10 cellular contexts compared by ENCODE assay signal in genomic region chr2:68771211-68771721, GRCh38. TPM values are rescaled to one million over a fixed set of nuclear protein-coding genes. Genes with fewer than 3 reads are reported as not detected.
DNase-seq lines count a peak whose midpoint lies in the region; ATAC-seq and TF ChIP-seq lines count a peak whose summit lies in the region.
"Had no signal": no experiment of that assay in that cellular context is flagged by ENCODE, and none has a peak within 500 bp of the region (broad histone marks: within the 10 kb centered on the region; RNA-seq: fewer than 3 reads in every experiment).

No MANE protein-coding gene starts in this region.

- H3K4me1 ChIP-seq in skeletal muscle tissue (ENCODE audit: control insufficient read depth in 3 of 3, insufficient read depth in 3 of 3, low read length in 3 of 3) (peaks cover 8 to 31% (median 8%) of the 10 kb centered on the region in 3 donors), mucosa of descending colon (ENCODE audit: low read depth) (no peaks in the 10 kb centered on the region)
- H3K4me1 ChIP-seq: prostate gland had no signal

- H3K27me3 Mint-ChIP-seq in T-cell: no peaks in the 10 kb centered on the region

- no peak overlapping the region for H3K9ac ChIP-seq in skeletal muscle tissue (ENCODE audit: low read depth in 1 of 3, low read length in 3 of 3)

- H3K27me3 ChIP-seq in skeletal muscle tissue (ENCODE audit: control insufficient read depth in 3 of 3, insufficient read depth in 3 of 3, low read length in 3 of 3): no peaks in the 10 kb centered on the region

- H3K36me3 ChIP-seq in skeletal muscle tissue (ENCODE audit: control insufficient read depth in 3 of 3, insufficient read depth in 3 of 3, low read length in 3 of 3): no peaks in the 10 kb centered on the region
- H3K36me3 ChIP-seq in mucosa of descending colon (ENCODE audit: low read depth): no peaks in the 10 kb centered on the region
- H3K36me3 ChIP-seq: prostate gland had no signal

- DNase-seq in GM12865 (ENCODE audit: low read depth): peak; percentile 43
- no peak for DNase-seq in T-cell
- peak; percentile 10 for DNase-seq in fibroblast of the aortic adventitia (ENCODE audit: low read depth)
- no peak for DNase-seq in mucosa of descending colon
- DNase-seq: NCI-H1694 treated with DMSO at 0.1 percent for 48 hours had no signal

- CTCF ChIA-PET in T-cell (lab: Charles Lee): interaction anchor here in 1 of 2 donors (1.1 to 4.8 kb wide), 4 partner anchors 14 to 308 kb away, joined by 3 to 49 read pairs (median 6); no protein-coding TSS in a partner anchor

- H3K27ac Mint-ChIP-seq in T-cell: peak overlapping the region; percentile 99

- intact Hi-C loops in mucosa of descending colon (cut with DNase I, micrococcal nuclease): no loop called here

- no peak for TF ChIP-seq CTCF in GM12865 (IDR thresholded peaks at IDR 0.05; ENCODE audit: insufficient read depth, low read depth, low read length, missing control alignments)
- no peak for TF ChIP-seq CTCF in fibroblast of the aortic adventitia (IDR thresholded peaks at IDR 0.05; ENCODE audit: insufficient read depth, low read length)
- TF ChIP-seq CTCF in mucosa of descending colon (IDR thresholded peaks at IDR 0.05): no peak

- peaks cover 99 to 100% (median 100%) of the 10 kb centered on the region in 3 donors for H3K4me1 Mint-ChIP-seq in T-cell

- H3K36me3 Mint-ChIP-seq in T-cell: peaks cover 33% of the 10 kb centered on the region

- H3K9me3 Mint-ChIP-seq in T-cell: no peaks in the 10 kb centered on the region

- no peak overlapping the region for H3K4me3 ChIP-seq in GM12865 (ENCODE audit: low read depth, low read length)
- H3K4me3 ChIP-seq in fibroblast of the aortic adventitia (ENCODE audit: low read depth, low read length): no peak overlapping the region
- H3K4me3 ChIP-seq in skeletal muscle tissue (ENCODE audit: low read length in 3 of 3): peak overlapping the region in 1 of 3 donors; percentile 13
- no peak overlapping the region for H3K4me3 ChIP-seq in mucosa of descending colon
- H3K4me3 ChIP-seq: prostate gland had no signal

- H3K4me3 Mint-ChIP-seq in T-cell: peak overlapping the region; percentile 54 to 78 (median 66)

- H3K9me3 ChIP-seq in skeletal muscle tissue (ENCODE audit: control insufficient read depth in 3 of 3, low read length in 3 of 3) (no peaks in the 10 kb centered on the region), mucosa of descending colon (no peaks in the 10 kb centered on the region)
- H3K9me3 ChIP-seq: prostate gland had no signal

- ATAC-seq in T-cell (replicated peaks in 1 of 4): no peak
- ATAC-seq in SK-N-SH treated with all-trans-retinoic acid at 6 μM for 48 hours: no peak
- no peak for ATAC-seq in GM18873 (IDR thresholded peaks at IDR 0.05; ENCODE audit: low FRiP score, unreplicated experiment)
- ATAC-seq in mucosa of descending colon: no peak
- no peak for ATAC-seq in HG03095 (IDR thresholded peaks at IDR 0.05; ENCODE audit: unreplicated experiment)

- POLR2A ChIA-PET in T-cell (lab: Charles Lee): interaction anchor here (0.6 to 1.2 kb wide), 3 partner anchors 8 to 49 kb away, joined by 3 read pairs; no protein-coding TSS in a partner anchor

- peak overlapping the region; percentile 70 for H3K27ac ChIP-seq in skeletal muscle tissue (ENCODE audit: low read depth, low read length)

TF ChIP-seq in SK-N-SH treated with all-trans-retinoic acid at 6 μM for 48 hours, 23 proteins besides CTCF, POLR2A, EP300 and RAD21:
- no peak for TF ChIP-seq BACH2 (CRISPR knock-in tag; IDR thresholded peaks at IDR 0.05; ENCODE audit: borderline replicate concordance)
- TF ChIP-seq SNAI2 (CRISPR knock-in tag; IDR thresholded peaks at IDR 0.05): no peak
- TF ChIP-seq TCF4 (CRISPR knock-in tag; IDR thresholded peaks at IDR 0.05; ENCODE audit: borderline replicate concordance): no peak
- TF ChIP-seq OSR1 (CRISPR knock-in tag; IDR thresholded peaks at IDR 0.05): no peak
- TF ChIP-seq PPARA (CRISPR knock-in tag; IDR thresholded peaks at IDR 0.05; ENCODE audit: borderline replicate concordance): no peak
- TF ChIP-seq CSDC2 (CRISPR knock-in tag; IDR thresholded peaks at IDR 0.05): no peak
- TF ChIP-seq PATZ1 (CRISPR knock-in tag; IDR thresholded peaks at IDR 0.05; ENCODE audit: borderline replicate concordance): no peak
- TF ChIP-seq TOX (CRISPR knock-in tag; IDR thresholded peaks at IDR 0.05; ENCODE audit: borderline replicate concordance): no peak
- TF ChIP-seq ZNF565 (CRISPR knock-in tag; conservative IDR thresholded peaks at IDR 0.05; ENCODE audit: low read depth): no peak
- no peak for TF ChIP-seq ZFP30 (CRISPR knock-in tag; IDR thresholded peaks at IDR 0.05)
- no peak for TF ChIP-seq RARB (CRISPR knock-in tag; IDR thresholded peaks at IDR 0.05)
- no peak for TF ChIP-seq CREB5 (CRISPR knock-in tag; IDR thresholded peaks at IDR 0.05; ENCODE audit: low read depth)
- no peak for TF ChIP-seq ZNF8 (CRISPR knock-in tag; IDR thresholded peaks at IDR 0.05)
- TF ChIP-seq, protein P1, sequence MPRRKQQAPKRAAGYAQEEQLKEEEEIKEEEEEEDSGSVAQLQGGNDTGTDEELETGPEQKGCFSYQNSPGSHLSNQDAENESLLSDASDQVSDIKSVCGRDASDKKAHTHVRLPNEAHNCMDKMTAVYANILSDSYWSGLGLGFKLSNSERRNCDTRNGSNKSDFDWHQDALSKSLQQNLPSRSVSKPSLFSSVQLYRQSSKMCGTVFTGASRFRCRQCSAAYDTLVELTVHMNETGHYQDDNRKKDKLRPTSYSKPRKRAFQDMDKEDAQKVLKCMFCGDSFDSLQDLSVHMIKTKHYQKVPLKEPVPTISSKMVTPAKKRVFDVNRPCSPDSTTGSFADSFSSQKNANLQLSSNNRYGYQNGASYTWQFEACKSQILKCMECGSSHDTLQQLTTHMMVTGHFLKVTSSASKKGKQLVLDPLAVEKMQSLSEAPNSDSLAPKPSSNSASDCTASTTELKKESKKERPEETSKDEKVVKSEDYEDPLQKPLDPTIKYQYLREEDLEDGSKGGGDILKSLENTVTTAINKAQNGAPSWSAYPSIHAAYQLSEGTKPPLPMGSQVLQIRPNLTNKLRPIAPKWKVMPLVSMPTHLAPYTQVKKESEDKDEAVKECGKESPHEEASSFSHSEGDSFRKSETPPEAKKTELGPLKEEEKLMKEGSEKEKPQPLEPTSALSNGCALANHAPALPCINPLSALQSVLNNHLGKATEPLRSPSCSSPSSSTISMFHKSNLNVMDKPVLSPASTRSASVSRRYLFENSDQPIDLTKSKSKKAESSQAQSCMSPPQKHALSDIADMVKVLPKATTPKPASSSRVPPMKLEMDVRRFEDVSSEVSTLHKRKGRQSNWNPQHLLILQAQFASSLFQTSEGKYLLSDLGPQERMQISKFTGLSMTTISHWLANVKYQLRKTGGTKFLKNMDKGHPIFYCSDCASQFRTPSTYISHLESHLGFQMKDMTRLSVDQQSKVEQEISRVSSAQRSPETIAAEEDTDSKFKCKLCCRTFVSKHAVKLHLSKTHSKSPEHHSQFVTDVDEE (CRISPR knock-in tag; IDR thresholded peaks at IDR 0.05): no peak
- TF ChIP-seq ESRRG (CRISPR knock-in tag; IDR thresholded peaks at IDR 0.05): no peak
- no peak for TF ChIP-seq ZC3H10 (CRISPR knock-in tag; IDR thresholded peaks at IDR 0.05)
- no peak for TF ChIP-seq GLIS3 (CRISPR knock-in tag; IDR thresholded peaks at IDR 0.05)
- TF ChIP-seq ZNF70 (CRISPR knock-in tag; IDR thresholded peaks at IDR 0.05): no peak

RNA-seq across cellular contexts. Expression of gene ARHGAP25, which starts 36.7 kb away (rescaled TPM):
- 100 to 1,000 TPM; 103 to 134 (median 123) TPM for total RNA-seq in T-cell
- 0.36 and 2.2 TPM in 2 replicates for total RNA-seq in fibroblast of the aortic adventitia (ENCODE audit: low replicate concordance)
- 4.7 TPM for total RNA-seq in skeletal muscle tissue
- 1 to 10 TPM; 3.1 to 8.8 (median 8.2) TPM for total RNA-seq in mucosa of descending colon

Comparison
In these comparisons a context has a peak if more than half of its experiments do, and no peak if none do; other contexts are left out.
1. DNase-seq: peak in GM12865 (single experiment) and fibroblast of the aortic adventitia (single experiment); none in T-cell (0 of 34) and mucosa of descending colon (0 of 3).
2. RNA of gene ARHGAP25, which starts 36.7 kb away (total RNA-seq): 103 to 134 TPM in T-cell; 3.1 to 8.8 TPM in mucosa of descending colon, 4.7 TPM in skeletal muscle tissue (single experiment) and 0.36 to 2.2 TPM in fibroblast of the aortic adventitia; every median in the first group is over 10 times any median in the second.